ENCODE assay signal across 1 cellular context in the genomic region with DNA sequence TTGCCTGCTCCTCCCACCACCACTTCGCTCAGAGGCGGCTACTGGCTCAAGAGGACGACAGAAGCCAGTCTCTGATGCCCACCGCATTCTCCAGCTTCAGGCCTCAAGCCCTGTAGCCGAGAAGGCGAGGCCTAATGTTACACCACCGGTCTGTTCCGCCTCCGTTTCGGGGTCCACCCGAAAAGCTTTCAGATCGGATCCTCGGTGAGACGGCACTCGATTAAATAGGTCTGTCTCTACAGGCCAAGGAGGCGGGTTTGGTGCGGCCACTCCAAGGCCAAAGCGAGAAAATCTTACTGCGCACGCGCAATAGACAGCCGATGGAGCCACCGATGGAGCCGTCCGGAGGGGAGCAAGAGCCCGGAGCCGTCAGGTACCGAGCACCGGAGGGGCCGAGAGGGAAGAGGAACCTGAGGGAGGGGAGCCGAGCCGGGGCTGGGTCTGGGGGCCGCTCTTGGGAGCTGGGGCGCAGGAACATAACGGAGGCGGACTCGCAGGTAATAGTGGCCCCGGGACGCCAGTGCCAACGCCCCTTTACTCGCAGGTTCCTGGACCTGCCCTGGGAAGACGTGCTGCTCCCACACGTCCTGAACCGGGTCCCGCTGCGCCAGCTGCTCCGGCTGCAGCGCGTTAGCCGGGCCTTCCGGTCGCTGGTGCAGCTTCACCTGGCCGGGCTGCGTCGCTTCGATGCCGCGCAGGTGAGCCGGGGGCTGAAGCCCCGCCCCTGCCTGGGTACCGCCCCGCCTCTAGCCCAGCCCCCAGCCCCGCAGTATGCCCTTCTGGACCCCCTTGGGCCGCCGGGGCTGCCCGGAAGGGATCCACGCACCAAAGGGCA.
A peak's percentile ranks its signal among the peaks of the same experiment; 100 is the strongest.
TF ChIP-seq lines count a peak whose summit lies in the region.

A gene with protein sequence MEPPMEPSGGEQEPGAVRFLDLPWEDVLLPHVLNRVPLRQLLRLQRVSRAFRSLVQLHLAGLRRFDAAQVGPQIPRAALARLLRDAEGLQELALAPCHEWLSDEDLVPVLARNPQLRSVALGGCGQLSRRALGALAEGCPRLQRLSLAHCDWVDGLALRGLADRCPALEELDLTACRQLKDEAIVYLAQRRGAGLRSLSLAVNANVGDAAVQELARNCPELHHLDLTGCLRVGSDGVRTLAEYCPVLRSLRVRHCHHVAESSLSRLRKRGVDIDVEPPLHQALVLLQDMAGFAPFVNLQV (plus strand): TSS at position 27 of the 835 bp plus-strand sequence. CDS start 294 bp downstream, at position 321.

TF ChIP-seq in HEK293, 187 proteins besides CTCF, POLR2A, EP300 and RAD21 (continued from another document and continues in another):
- TF ChIP-seq, protein P1, sequence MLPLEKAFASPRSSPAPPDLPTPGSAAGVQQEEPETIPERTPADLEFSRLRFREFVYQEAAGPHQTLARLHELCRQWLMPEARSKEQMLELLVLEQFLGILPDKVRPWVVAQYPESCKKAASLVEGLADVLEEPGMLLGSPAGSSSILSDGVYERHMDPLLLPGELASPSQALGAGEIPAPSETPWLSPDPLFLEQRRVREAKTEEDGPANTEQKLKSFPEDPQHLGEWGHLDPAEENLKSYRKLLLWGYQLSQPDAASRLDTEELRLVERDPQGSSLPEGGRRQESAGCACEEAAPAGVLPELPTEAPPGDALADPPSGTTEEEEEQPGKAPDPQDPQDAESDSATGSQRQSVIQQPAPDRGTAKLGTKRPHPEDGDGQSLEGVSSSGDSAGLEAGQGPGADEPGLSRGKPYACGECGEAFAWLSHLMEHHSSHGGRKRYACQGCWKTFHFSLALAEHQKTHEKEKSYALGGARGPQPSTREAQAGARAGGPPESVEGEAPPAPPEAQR (tag by site-specific recombination; IDR thresholded peaks at IDR 0.05) = peak; percentile 87
- peak; percentile 46 for TF ChIP-seq WT1 (tag by site-specific recombination; IDR thresholded peaks at IDR 0.05)
- TF ChIP-seq ZNF140 (tag by site-specific recombination; IDR thresholded peaks at IDR 0.05) = no peak
- peak; percentile 36; the same call in 1 of the 2 replicates for TF ChIP-seq ZNF623 (tag by site-specific recombination; IDR thresholded peaks at IDR 0.05)
- peak; percentile 95 for TF ChIP-seq ZXDB (tag by site-specific recombination; IDR thresholded peaks at IDR 0.05)
- peak; percentile 70 for TF ChIP-seq ZBTB48 (tag by site-specific recombination; IDR thresholded peaks at IDR 0.05)
- TF ChIP-seq ZNF76 (tag by site-specific recombination; IDR thresholded peaks at IDR 0.05; ENCODE audit: borderline replicate concordance, low read depth) = peak; percentile 82
- peak; percentile 94 for TF ChIP-seq KLF16 (tag by site-specific recombination; IDR thresholded peaks at IDR 0.05)
- peak; percentile 46; the same call in 1 of the 2 replicates for TF ChIP-seq ZNF792 (tag by site-specific recombination; IDR thresholded peaks at IDR 0.05)
- TF ChIP-seq ZNF558 (tag by site-specific recombination; IDR thresholded peaks at IDR 0.05) = peak; percentile 51; the same call in 1 of the 2 replicates
- TF ChIP-seq, protein P2, sequence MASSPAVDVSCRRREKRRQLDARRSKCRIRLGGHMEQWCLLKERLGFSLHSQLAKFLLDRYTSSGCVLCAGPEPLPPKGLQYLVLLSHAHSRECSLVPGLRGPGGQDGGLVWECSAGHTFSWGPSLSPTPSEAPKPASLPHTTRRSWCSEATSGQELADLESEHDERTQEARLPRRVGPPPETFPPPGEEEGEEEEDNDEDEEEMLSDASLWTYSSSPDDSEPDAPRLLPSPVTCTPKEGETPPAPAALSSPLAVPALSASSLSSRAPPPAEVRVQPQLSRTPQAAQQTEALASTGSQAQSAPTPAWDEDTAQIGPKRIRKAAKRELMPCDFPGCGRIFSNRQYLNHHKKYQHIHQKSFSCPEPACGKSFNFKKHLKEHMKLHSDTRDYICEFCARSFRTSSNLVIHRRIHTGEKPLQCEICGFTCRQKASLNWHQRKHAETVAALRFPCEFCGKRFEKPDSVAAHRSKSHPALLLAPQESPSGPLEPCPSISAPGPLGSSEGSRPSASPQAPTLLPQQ (tag by site-specific recombination; IDR thresholded peaks at IDR 0.05) = peak; percentile 95
- TF ChIP-seq, protein P3, sequence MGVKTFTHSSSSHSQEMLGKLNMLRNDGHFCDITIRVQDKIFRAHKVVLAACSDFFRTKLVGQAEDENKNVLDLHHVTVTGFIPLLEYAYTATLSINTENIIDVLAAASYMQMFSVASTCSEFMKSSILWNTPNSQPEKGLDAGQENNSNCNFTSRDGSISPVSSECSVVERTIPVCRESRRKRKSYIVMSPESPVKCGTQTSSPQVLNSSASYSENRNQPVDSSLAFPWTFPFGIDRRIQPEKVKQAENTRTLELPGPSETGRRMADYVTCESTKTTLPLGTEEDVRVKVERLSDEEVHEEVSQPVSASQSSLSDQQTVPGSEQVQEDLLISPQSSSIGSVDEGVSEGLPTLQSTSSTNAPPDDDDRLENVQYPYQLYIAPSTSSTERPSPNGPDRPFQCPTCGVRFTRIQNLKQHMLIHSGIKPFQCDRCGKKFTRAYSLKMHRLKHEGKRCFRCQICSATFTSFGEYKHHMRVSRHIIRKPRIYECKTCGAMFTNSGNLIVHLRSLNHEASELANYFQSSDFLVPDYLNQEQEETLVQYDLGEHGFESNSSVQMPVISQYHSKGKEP (tag by site-specific recombination; IDR thresholded peaks at IDR 0.05) = peak; percentile 33; the same call in 1 of the 2 replicates
- TF ChIP-seq ZNF777 (tag by site-specific recombination; IDR thresholded peaks at IDR 0.05; ENCODE audit: borderline replicate concordance) = peak; percentile 36; the same call in 1 of the 2 replicates
- peak; percentile 91 for TF ChIP-seq ZEB2 (tag by site-specific recombination; IDR thresholded peaks at IDR 0.05)
- TF ChIP-seq ZNF24 (tag by site-specific recombination; IDR thresholded peaks at IDR 0.05) = peak; percentile 87
- TF ChIP-seq ZNF473 (tag by site-specific recombination; IDR thresholded peaks at IDR 0.05) = no peak
- TF ChIP-seq SP3 (tag by site-specific recombination; IDR thresholded peaks at IDR 0.05) = peak; percentile 93
- TF ChIP-seq KLF8 (tag by site-specific recombination; IDR thresholded peaks at IDR 0.05) = peak; percentile 92
- TF ChIP-seq ZNF501 (tag by site-specific recombination; IDR thresholded peaks at IDR 0.05) = peak; percentile 97
- no peak for TF ChIP-seq ZNF292 (tag by site-specific recombination; IDR thresholded peaks at IDR 0.05; ENCODE audit: borderline replicate concordance, low read depth)
- no peak for TF ChIP-seq ZNF112 (tag by site-specific recombination; IDR thresholded peaks at IDR 0.05)
- TF ChIP-seq, protein P4, sequence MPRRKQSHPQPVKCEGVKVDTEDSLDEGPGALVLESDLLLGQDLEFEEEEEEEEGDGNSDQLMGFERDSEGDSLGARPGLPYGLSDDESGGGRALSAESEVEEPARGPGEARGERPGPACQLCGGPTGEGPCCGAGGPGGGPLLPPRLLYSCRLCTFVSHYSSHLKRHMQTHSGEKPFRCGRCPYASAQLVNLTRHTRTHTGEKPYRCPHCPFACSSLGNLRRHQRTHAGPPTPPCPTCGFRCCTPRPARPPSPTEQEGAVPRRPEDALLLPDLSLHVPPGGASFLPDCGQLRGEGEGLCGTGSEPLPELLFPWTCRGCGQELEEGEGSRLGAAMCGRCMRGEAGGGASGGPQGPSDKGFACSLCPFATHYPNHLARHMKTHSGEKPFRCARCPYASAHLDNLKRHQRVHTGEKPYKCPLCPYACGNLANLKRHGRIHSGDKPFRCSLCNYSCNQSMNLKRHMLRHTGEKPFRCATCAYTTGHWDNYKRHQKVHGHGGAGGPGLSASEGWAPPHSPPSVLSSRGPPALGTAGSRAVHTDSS (tag by site-specific recombination; IDR thresholded peaks at IDR 0.05) = peak; percentile 24; the same call in 1 of the 2 replicates
- TF ChIP-seq ZNF121 (tag by site-specific recombination; IDR thresholded peaks at IDR 0.05) = peak; percentile 62; the same call in 1 of the 2 replicates
- TF ChIP-seq, protein P5, sequence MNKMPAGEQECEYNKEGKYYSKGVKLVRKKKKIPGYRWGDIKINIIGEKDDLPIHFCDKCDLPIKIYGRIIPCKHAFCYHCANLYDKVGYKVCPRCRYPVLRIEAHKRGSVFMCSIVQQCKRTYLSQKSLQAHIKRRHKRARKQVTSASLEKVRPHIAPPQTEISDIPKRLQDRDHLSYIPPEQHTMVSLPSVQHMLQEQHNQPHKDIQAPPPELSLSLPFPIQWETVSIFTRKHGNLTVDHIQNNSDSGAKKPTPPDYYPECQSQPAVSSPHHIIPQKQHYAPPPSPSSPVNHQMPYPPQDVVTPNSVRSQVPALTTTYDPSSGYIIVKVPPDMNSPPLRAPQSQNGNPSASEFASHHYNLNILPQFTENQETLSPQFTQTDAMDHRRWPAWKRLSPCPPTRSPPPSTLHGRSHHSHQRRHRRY (tag by site-specific recombination; IDR thresholded peaks at IDR 0.05) = peak; percentile 83; the same call in 1 of the 2 replicates
- TF ChIP-seq ZNF266 (tag by site-specific recombination; IDR thresholded peaks at IDR 0.05; ENCODE audit: low read depth) = no peak
- 0 out of 2 replicates have a peak, but pooled peaks have one; percentile 30 for TF ChIP-seq ZNF624 (tag by site-specific recombination; IDR thresholded peaks at IDR 0.05)
- TF ChIP-seq, protein P6, sequence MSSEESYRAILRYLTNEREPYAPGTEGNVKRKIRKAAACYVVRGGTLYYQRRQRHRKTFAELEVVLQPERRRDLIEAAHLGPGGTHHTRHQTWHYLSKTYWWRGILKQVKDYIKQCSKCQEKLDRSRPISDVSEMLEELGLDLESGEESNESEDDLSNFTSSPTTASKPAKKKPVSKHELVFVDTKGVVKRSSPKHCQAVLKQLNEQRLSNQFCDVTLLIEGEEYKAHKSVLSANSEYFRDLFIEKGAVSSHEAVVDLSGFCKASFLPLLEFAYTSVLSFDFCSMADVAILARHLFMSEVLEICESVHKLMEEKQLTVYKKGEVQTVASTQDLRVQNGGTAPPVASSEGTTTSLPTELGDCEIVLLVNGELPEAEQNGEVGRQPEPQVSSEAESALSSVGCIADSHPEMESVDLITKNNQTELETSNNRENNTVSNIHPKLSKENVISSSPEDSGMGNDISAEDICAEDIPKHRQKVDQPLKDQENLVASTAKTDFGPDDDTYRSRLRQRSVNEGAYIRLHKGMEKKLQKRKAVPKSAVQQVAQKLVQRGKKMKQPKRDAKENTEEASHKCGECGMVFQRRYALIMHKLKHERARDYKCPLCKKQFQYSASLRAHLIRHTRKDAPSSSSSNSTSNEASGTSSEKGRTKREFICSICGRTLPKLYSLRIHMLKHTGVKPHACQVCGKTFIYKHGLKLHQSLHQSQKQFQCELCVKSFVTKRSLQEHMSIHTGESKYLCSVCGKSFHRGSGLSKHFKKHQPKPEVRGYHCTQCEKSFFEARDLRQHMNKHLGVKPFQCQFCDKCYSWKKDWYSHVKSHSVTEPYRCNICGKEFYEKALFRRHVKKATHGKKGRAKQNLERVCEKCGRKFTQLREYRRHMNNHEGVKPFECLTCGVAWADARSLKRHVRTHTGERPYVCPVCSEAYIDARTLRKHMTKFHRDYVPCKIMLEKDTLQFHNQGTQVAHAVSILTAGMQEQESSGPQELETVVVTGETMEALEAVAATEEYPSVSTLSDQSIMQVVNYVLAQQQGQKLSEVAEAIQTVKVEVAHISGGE (tag by site-specific recombination; conservative IDR thresholded peaks at IDR 0.05; ENCODE audit: low read depth) = peak; percentile 100
- peak; percentile 44; the same call in 1 of the 2 replicates for TF ChIP-seq ZNF366 (tag by site-specific recombination; conservative IDR thresholded peaks at IDR 0.05)
- peak; percentile 80; the same call in 1 of the 2 replicates for TF ChIP-seq MZF1 (tag by site-specific recombination; IDR thresholded peaks at IDR 0.05; ENCODE audit: borderline replicate concordance)
- peak; percentile 55; the same call in 1 of the 2 replicates for TF ChIP-seq ZSCAN16 (tag by site-specific recombination; IDR thresholded peaks at IDR 0.05)
- TF ChIP-seq, protein P7, sequence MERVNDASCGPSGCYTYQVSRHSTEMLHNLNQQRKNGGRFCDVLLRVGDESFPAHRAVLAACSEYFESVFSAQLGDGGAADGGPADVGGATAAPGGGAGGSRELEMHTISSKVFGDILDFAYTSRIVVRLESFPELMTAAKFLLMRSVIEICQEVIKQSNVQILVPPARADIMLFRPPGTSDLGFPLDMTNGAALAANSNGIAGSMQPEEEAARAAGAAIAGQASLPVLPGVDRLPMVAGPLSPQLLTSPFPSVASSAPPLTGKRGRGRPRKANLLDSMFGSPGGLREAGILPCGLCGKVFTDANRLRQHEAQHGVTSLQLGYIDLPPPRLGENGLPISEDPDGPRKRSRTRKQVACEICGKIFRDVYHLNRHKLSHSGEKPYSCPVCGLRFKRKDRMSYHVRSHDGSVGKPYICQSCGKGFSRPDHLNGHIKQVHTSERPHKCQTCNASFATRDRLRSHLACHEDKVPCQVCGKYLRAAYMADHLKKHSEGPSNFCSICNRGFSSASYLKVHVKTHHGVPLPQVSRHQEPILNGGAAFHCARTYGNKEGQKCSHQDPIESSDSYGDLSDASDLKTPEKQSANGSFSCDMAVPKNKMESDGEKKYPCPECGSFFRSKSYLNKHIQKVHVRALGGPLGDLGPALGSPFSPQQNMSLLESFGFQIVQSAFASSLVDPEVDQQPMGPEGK (tag by site-specific recombination; IDR thresholded peaks at IDR 0.05) = peak; percentile 94
- TF ChIP-seq, protein P8, sequence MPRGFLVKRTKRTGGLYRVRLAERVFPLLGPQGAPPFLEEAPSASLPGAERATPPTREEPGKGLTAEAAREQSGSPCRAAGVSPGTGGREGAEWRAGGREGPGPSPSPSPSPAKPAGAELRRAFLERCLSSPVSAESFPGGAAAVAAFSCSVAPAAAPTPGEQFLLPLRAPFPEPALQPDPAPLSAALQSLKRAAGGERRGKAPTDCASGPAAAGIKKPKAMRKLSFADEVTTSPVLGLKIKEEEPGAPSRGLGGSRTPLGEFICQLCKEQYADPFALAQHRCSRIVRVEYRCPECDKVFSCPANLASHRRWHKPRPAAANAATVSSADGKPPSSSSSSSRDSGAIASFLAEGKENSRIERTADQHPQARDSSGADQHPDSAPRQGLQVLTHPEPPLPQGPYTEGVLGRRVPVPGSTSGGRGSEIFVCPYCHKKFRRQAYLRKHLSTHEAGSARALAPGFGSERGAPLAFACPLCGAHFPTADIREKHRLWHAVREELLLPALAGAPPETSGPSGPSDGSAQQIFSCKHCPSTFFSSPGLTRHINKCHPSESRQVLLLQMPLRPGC (tag by site-specific recombination; IDR thresholded peaks at IDR 0.05) = peak; percentile 73
- TF ChIP-seq, protein P9, sequence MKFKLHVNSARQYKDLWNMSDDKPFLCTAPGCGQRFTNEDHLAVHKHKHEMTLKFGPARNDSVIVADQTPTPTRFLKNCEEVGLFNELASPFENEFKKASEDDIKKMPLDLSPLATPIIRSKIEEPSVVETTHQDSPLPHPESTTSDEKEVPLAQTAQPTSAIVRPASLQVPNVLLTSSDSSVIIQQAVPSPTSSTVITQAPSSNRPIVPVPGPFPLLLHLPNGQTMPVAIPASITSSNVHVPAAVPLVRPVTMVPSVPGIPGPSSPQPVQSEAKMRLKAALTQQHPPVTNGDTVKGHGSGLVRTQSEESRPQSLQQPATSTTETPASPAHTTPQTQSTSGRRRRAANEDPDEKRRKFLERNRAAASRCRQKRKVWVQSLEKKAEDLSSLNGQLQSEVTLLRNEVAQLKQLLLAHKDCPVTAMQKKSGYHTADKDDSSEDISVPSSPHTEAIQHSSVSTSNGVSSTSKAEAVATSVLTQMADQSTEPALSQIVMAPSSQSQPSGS (tag by site-specific recombination; IDR thresholded peaks at IDR 0.05; ENCODE audit: low read depth) = no peak
- TF ChIP-seq ZNF146 (tag by site-specific recombination; IDR thresholded peaks at IDR 0.05) = peak; percentile 67; the same call in 1 of the 2 replicates
